Comparison of ENCODE assay signal across 11 cellular contexts in genomic region chr10:1142596-1142995, GRCh38.
DNase-seq lines count a peak whose midpoint lies in the region; FAIRE-seq and TF ChIP-seq lines count a peak whose summit lies in the region.
"Had no signal": no experiment of that assay in that cellular context is flagged by ENCODE, and none has a peak within 500 bp of the region (broad histone marks: within the 10 kb centered on the region; RNA-seq: fewer than 3 reads in every experiment).

No MANE protein-coding gene starts in this region.

- peaks cover 0 to 9% (median 1%) of the 10 kb centered on the region in 3 experiments; a peak in 3 of 7 replicates for H3K36me3 Mint-ChIP-seq in H9 (ENCODE audit: insufficient read depth in 1 of 3, low read depth in 3 of 3)
- peaks cover 9% of the 10 kb centered on the region for H3K36me3 Mint-ChIP-seq in activated CD4-positive, alpha-beta memory T cell treated with anti-CD3 and anti-CD28 coated beads for 36 hours

- H3K4me3 Mint-ChIP-seq in H9 = no peak overlapping the region
- no peak overlapping the region for H3K4me3 Mint-ChIP-seq in activated CD4-positive, alpha-beta memory T cell treated with anti-CD3 and anti-CD28 coated beads for 36 hours

- no peak overlapping the region for H3K9ac ChIP-seq in H9 (ENCODE audit: extremely low read depth, insufficient read length, low read length)

- H2AFZ ChIP-seq in H9 (ENCODE audit: low read length) (no peak overlapping the region), hepatocyte (no peak overlapping the region)

- no peak overlapping the region for H2BK5ac ChIP-seq in H9 (ENCODE audit: insufficient read length, low read length)

- no peak overlapping the region for H3K14ac ChIP-seq in H9 (ENCODE audit: insufficient read depth, low read length)

- H3K27me3 ChIP-seq in DOHH2 (ENCODE audit: control insufficient read depth, low read length) (no peaks in the 10 kb centered on the region; the same call in 1 of the 2 replicates), H9 (ENCODE audit: insufficient read depth, low read length) (no peaks in the 10 kb centered on the region), kidney epithelial cell (ENCODE audit: control insufficient read depth, insufficient read depth, low read length) (no peaks in the 10 kb centered on the region), hepatocyte (no peaks in the 10 kb centered on the region)

- H4K20me1 ChIP-seq in DOHH2 (ENCODE audit: control insufficient read depth, insufficient read depth, low read depth, low read length) = no peaks in the 10 kb centered on the region
- no peaks in the 10 kb centered on the region for H4K20me1 ChIP-seq in H9 (ENCODE audit: control insufficient read depth, insufficient read depth, insufficient read length)
- H4K20me1 ChIP-seq in hepatocyte (ENCODE audit: insufficient read depth, poor library complexity, severe bottlenecking) = no peaks in the 10 kb centered on the region

- H2BK15ac ChIP-seq in H9 (ENCODE audit: low read depth, low read length) = no peak overlapping the region

- H3K56ac ChIP-seq in H9 (ENCODE audit: insufficient read length, low read depth, low read length) = no peak overlapping the region

- no peak overlapping the region for H2AK5ac ChIP-seq in H9 (ENCODE audit: insufficient read length, low read length)

- peaks cover 4% of the 10 kb centered on the region in 2 experiments; a peak in 1 of 4 replicates for H3K4me1 Mint-ChIP-seq in H9
- H3K4me1 Mint-ChIP-seq in activated CD4-positive, alpha-beta memory T cell treated with anti-CD3 and anti-CD28 coated beads for 36 hours (ENCODE audit: low read depth) = no peaks in the 10 kb centered on the region

- no peaks in the 10 kb centered on the region for H3K23me2 ChIP-seq in H9 (ENCODE audit: insufficient read length, low read depth, low read length, poor library complexity, severe bottlenecking)

- H3K18ac ChIP-seq in H9 (ENCODE audit: insufficient read length, low read depth, low read length) = no peak overlapping the region

- TF ChIP-seq CTCF in DOHH2 (IDR thresholded peaks at IDR 0.05; ENCODE audit: low read depth, low read length, poor library complexity, severe bottlenecking) (peak; percentile 70), H9 (conservative IDR thresholded peaks at IDR 0.05) (peak; percentile 66), kidney epithelial cell (IDR thresholded peaks at IDR 0.05; ENCODE audit: insufficient read depth, low read length, poor library complexity, severe bottlenecking) (peak; percentile 38), hepatocyte (IDR thresholded peaks at IDR 0.05; ENCODE audit: poor library complexity) (no peak)

- CTCF ChIA-PET in activated CD4-positive, alpha-beta memory T cell treated with anti-CD3 and anti-CD28 coated beads for 36 hours (lab: Charles Lee) = no interaction called here

- H3K79me1 ChIP-seq in H9 (ENCODE audit: insufficient read depth, low read depth, low read length, poor library complexity, severe bottlenecking) = no peaks in the 10 kb centered on the region

- H4K91ac ChIP-seq in H9 (ENCODE audit: insufficient read length, low read depth, low read length) = no peak overlapping the region

- no peaks in the 10 kb centered on the region for H3F3A ChIP-seq in DOHH2 (ENCODE audit: control insufficient read depth, insufficient read depth)

- H3K4me3 ChIP-seq in DOHH2 (ENCODE audit: low read length) (no peak overlapping the region), kidney epithelial cell (ENCODE audit: low read depth, low read length) (no peak overlapping the region), hepatocyte (no peak overlapping the region)

- no peak overlapping the region for H2BK12ac ChIP-seq in H9 (ENCODE audit: insufficient read length, low read depth, low read length)

- H3K4me1 ChIP-seq in DOHH2 (ENCODE audit: control insufficient read depth, low read length) (no peaks in the 10 kb centered on the region), H9 (ENCODE audit: insufficient read depth, low read length) (no peaks in the 10 kb centered on the region), hepatocyte (ENCODE audit: insufficient read depth) (no peaks in the 10 kb centered on the region)

- no peaks in the 10 kb centered on the region for H3K79me2 ChIP-seq in DOHH2 (ENCODE audit: control insufficient read depth, low read length)
- H3K79me2 ChIP-seq in H9 (ENCODE audit: insufficient read depth, low read length) = no peaks in the 10 kb centered on the region
- H3K79me2 ChIP-seq in hepatocyte = no peaks in the 10 kb centered on the region

- no peak for FAIRE-seq in frontal cortex (lab: Jason Lieb, UNC)
- FAIRE-seq: endometrium, G401.6 had no signal

- no peak overlapping the region; a peak in 1 of 7 replicates for H3K27ac Mint-ChIP-seq in H9
- H3K27ac Mint-ChIP-seq in activated CD4-positive, alpha-beta memory T cell treated with anti-CD3 and anti-CD28 coated beads for 36 hours = no peak overlapping the region

- H3T11ph ChIP-seq in H9 (ENCODE audit: low read length) = no peak overlapping the region

- no peak overlapping the region for H3K4ac ChIP-seq in H9 (ENCODE audit: low read depth, low read length)

- H3K9me3 Mint-ChIP-seq in H9 = peaks cover 11 to 14% of the 10 kb centered on the region in 2 experiments; a peak in 4 of 5 replicates
- peaks cover 27% of the 10 kb centered on the region for H3K9me3 Mint-ChIP-seq in activated CD4-positive, alpha-beta memory T cell treated with anti-CD3 and anti-CD28 coated beads for 36 hours

- H3K9me2 ChIP-seq in DOHH2 (replicated peaks; ENCODE audit: control insufficient read depth, low read length) = no peaks in the 10 kb centered on the region
- no peaks in the 10 kb centered on the region for H3K9me2 ChIP-seq in hepatocyte (replicated peaks; ENCODE audit: insufficient read depth)

- H3K36me3 ChIP-seq in DOHH2 (ENCODE audit: control insufficient read depth, low read length) = no peaks in the 10 kb centered on the region
- no peaks in the 10 kb centered on the region for H3K36me3 ChIP-seq in kidney epithelial cell (ENCODE audit: control insufficient read depth, insufficient read depth, low read length)
- no peaks in the 10 kb centered on the region for H3K36me3 ChIP-seq in hepatocyte (replicated peaks; ENCODE audit: insufficient read depth, low read depth)

- no peak overlapping the region for H4K8ac ChIP-seq in H9 (replicated peaks; ENCODE audit: insufficient read length, low read depth, low read length)

- no peak overlapping the region for H2BK120ac ChIP-seq in H9 (ENCODE audit: low read depth, low read length, poor library complexity, severe bottlenecking)

- H3K4me2 ChIP-seq in DOHH2 (ENCODE audit: low read length) = no peak overlapping the region
- H3K4me2 ChIP-seq in H9 (ENCODE audit: insufficient read depth, insufficient read length, low read length) = no peak overlapping the region
- no peak overlapping the region for H3K4me2 ChIP-seq in hepatocyte

- intact Hi-C loops in activated CD4-positive, alpha-beta memory T cell treated with anti-CD3 and anti-CD28 coated beads for 36 hours (cut with micrococcal nuclease) = no loop called here

- H3K23ac ChIP-seq in H9 (ENCODE audit: insufficient read length, low read depth, low read length) = no peak overlapping the region

- no peak overlapping the region for H3K27ac ChIP-seq in DOHH2 (ENCODE audit: low read depth, low read length)
- no peak overlapping the region for H3K27ac ChIP-seq in H9 (ENCODE audit: insufficient read length, low read depth, low read length)
- H3K27ac ChIP-seq in hepatocyte = no peak overlapping the region

- POLR2A ChIA-PET in activated CD4-positive, alpha-beta memory T cell treated with anti-CD3 and anti-CD28 coated beads for 36 hours (lab: Charles Lee) = no interaction called here

- WGBS in H9 (ENCODE audit: extremely low coverage, insufficient read length, low lambda C conversion rate) = 100% methylated on average over 1 of the region's 3 CpGs
- 62% methylated on average over 3 of the region's 3 CpGs for WGBS in hepatocyte (ENCODE audit: low lambda C conversion rate, missing lambda C conversion rate)

- peaks cover 3% of the 10 kb centered on the region for H3K9me3 ChIP-seq in DOHH2 (ENCODE audit: control insufficient read depth, insufficient read depth, low read length)
- H3K9me3 ChIP-seq in H9 (ENCODE audit: control insufficient read depth, low read depth, low read length) = no peaks in the 10 kb centered on the region
- peaks cover 7% of the 10 kb centered on the region for H3K9me3 ChIP-seq in hepatocyte (ENCODE audit: low read depth)

- H2BK20ac ChIP-seq in H9 (ENCODE audit: low read depth, low read length, poor library complexity, severe bottlenecking) = no peak overlapping the region

- H4K5ac ChIP-seq in H9 (ENCODE audit: insufficient read length, low read depth, low read length) = no peak overlapping the region

- DNase-seq in H9 (no peak), kidney epithelial cell (ENCODE audit: low read depth) (no peak), hepatocyte (ENCODE audit: low spot score) (no peak), NCI-H69 (lab: John Stamatoyannopoulos, UW) (no peak), frontal cortex (ENCODE audit: low spot score in 2 of 2) (no peak)
- peak; percentile 31 for DNase-seq in activated CD4-positive, alpha-beta memory T cell treated with anti-CD3 and anti-CD28 coated beads for 36 hours
- DNase-seq: left cardiac atrium, NCI-H510A had no signal

- no peaks in the 10 kb centered on the region; the same call in 1 of the 2 replicates for H3K27me3 Mint-ChIP-seq in H9 (ENCODE audit: low read depth)
- peaks cover 8% of the 10 kb centered on the region for H3K27me3 Mint-ChIP-seq in activated CD4-positive, alpha-beta memory T cell treated with anti-CD3 and anti-CD28 coated beads for 36 hours
